Comparison of ENCODE assay signal across 17 cellular contexts in genomic region chr22:35593885-35594470, GRCh38. TPM values are rescaled to one million over a fixed set of nuclear protein-coding genes. Genes with fewer than 3 reads are reported as not detected.
"Had no signal": no experiment of that assay in that cellular context is flagged by ENCODE, and none has a peak within 500 bp of the region (broad histone marks: within the 10 kb centered on the region; RNA-seq: fewer than 3 reads in every experiment).

No MANE protein-coding gene starts in this region.

- H3K27me3 ChIP-seq: cardiac muscle cell, hepatocyte had no signal

- H3K9me3 ChIP-seq: mucosa of descending colon had no signal

- H3K79me2 ChIP-seq: hepatocyte had no signal

- ATAC-seq: mucosa of descending colon; natural killer cell; stimulated activated naive B cell treated with anti-CD40 and anti-IgM and Interleukin-4, amounts not matched to agents 10 μg/mL and 1 μg/mL and 100 μg/mL, for 72 hours had no signal

- DNase-seq: activated CD4-positive, alpha-beta T cell treated with anti-CD3 and anti-CD28 coated beads for 48 hours; activated naive CD4-positive, alpha-beta T cell treated with Interleukin-2 at 50 U/mL for 16 hours; effector CD4-positive, alpha-beta T cell; mucosa of descending colon; natural killer cell; occipital lobe; stimulated activated CD4-positive, alpha-beta T cell treated with anti-CD3 and anti-CD28 coated beads, Interleukin-2, amount 100 ng/mL, for 24 hours; stimulated activated naive B cell treated with anti-CD40 and anti-IgM and Interleukin-4, amounts not matched to agents 10 μg/mL and 1 μg/mL and 100 μg/mL, for 72 hours; T1000 had no signal

- FAIRE-seq: endothelial cell of umbilical vein, frontal cortex had no signal

- H3K27ac ChIP-seq: cardiac muscle cell, coronary artery, hepatocyte had no signal

- H3K4me2 ChIP-seq: hepatocyte, smooth muscle cell had no signal

- H3K4me3 ChIP-seq: cardiac muscle cell, coronary artery, hepatocyte, mucosa of descending colon, smooth muscle cell had no signal

- H2AFZ ChIP-seq: hepatocyte had no signal

- H3K36me3 ChIP-seq: cardiac muscle cell had no signal

RNA-seq across cellular contexts. Expression of gene MB, which starts 23.2 kb away (rescaled TPM):
- total RNA-seq: endothelial cell of umbilical vein, frontal cortex, hepatocyte, kidney epithelial cell, lung microvascular endothelial cell, natural killer cell, occipital lobe, smooth muscle cell had no signal
- polyA plus RNA-seq: endothelial cell of umbilical vein had no signal

RNA-seq across cellular contexts. Expression of gene RASD2, which starts 53.3 kb away (rescaled TPM):
- total RNA-seq: endothelial cell of umbilical vein, lung microvascular endothelial cell had no signal
- polyA plus RNA-seq: endothelial cell of umbilical vein, smooth muscle cell had no signal

RNA-seq across cellular contexts. Expression of gene APOL6, which starts 54.3 kb away (rescaled TPM):
- total RNA-seq: cardiac muscle cell had no signal
